ENCODE assay signal across 10 cellular contexts in genomic region chr5:111494350-111494999, GRCh38. TPM values are rescaled to one million over a fixed set of nuclear protein-coding genes. Genes with fewer than 3 reads are reported as not detected.
DNase-seq lines count a peak whose midpoint lies in the region; ATAC-seq, FAIRE-seq and TF ChIP-seq lines count a peak whose summit lies in the region.
"Had no signal": no experiment of that assay in that cellular context is flagged by ENCODE, and none has a peak within 500 bp of the region (broad histone marks: within the 10 kb centered on the region; RNA-seq: fewer than 3 reads in every experiment).

No MANE protein-coding gene starts in this region.

- intact Hi-C loops in Calu3 (cut with micrococcal nuclease; ENCODE audit: unreplicated experiment) (no loop called here), left ventricle myocardium inferior (cut with micrococcal nuclease) (no loop called here)

- peak overlapping the region; percentile 7 for H3K27ac Mint-ChIP-seq in Calu3 (ENCODE audit: unreplicated experiment)

- CTCF ChIA-PET in Calu3 (lab: Charles Lee) = no interaction called here

- H3K9me3 Mint-ChIP-seq in Calu3 (ENCODE audit: low read depth, unreplicated experiment) = no peaks in the 10 kb centered on the region

- no peak for TF ChIP-seq CTCF in Calu3 (IDR thresholded peaks at IDR 0.05; ENCODE audit: unreplicated experiment)
- TF ChIP-seq CTCF in WERI-Rb-1 (IDR thresholded peaks at IDR 0.05; ENCODE audit: low read depth, low read length) = no peak
- no peak for TF ChIP-seq CTCF in foreskin keratinocyte (conservative IDR thresholded peaks at IDR 0.05)
- no peak for TF ChIP-seq CTCF in left ventricle myocardium inferior (IDR thresholded peaks at IDR 0.05; ENCODE audit: borderline replicate concordance)

- H3K27ac ChIP-seq in WERI-Rb-1 (peak overlapping the region; percentile 67), foreskin keratinocyte (peak overlapping the region; percentile 18), left ventricle myocardium inferior (replicated peaks) (no peak overlapping the region)
- H3K27ac ChIP-seq: prostate gland had no signal

- H3K36me3 ChIP-seq in WERI-Rb-1 (peaks cover 11% of the 10 kb centered on the region), left ventricle myocardium inferior (peaks cover 6% of the 10 kb centered on the region)
- H3K36me3 ChIP-seq: prostate gland had no signal

- BruUV-seq in Calu3 (replicated peaks; lab: Mats Ljungman, UMichigan) = no TSS peak

- peak; percentile 54 for ATAC-seq in GM19324 (IDR thresholded peaks at IDR 0.05; ENCODE audit: low FRiP score, unreplicated experiment)
- peak; percentile 88 for ATAC-seq in foreskin keratinocyte
- no peak for ATAC-seq in HG02870 (IDR thresholded peaks at IDR 0.05; ENCODE audit: unreplicated experiment)

- H3K4me1 ChIP-seq in foreskin keratinocyte (peaks cover 29% of the 10 kb centered on the region), left ventricle myocardium inferior (no peaks in the 10 kb centered on the region)
- H3K4me1 ChIP-seq: prostate gland had no signal

- H3K36me3 Mint-ChIP-seq in Calu3 (ENCODE audit: insufficient read depth, unreplicated experiment) = peaks cover 29% of the 10 kb centered on the region

- no peaks in the 10 kb centered on the region for H3K4me1 Mint-ChIP-seq in Calu3 (ENCODE audit: low read depth, unreplicated experiment)

- no peak overlapping the region for H3K4me3 Mint-ChIP-seq in Calu3 (ENCODE audit: low read depth, unreplicated experiment)

- no peak for FAIRE-seq in frontal cortex (lab: Jason Lieb, UNC)

- no peaks in the 10 kb centered on the region for H3K27me3 ChIP-seq in WERI-Rb-1 (ENCODE audit: insufficient read depth, low read depth, severe bottlenecking)
- no peaks in the 10 kb centered on the region for H3K27me3 ChIP-seq in foreskin keratinocyte
- no peaks in the 10 kb centered on the region for H3K27me3 ChIP-seq in left ventricle myocardium inferior (ENCODE audit: low read depth)

- H3K4me3 ChIP-seq in WERI-Rb-1 (ENCODE audit: low read depth, low read length) (no peak overlapping the region), left ventricle myocardium inferior (no peak overlapping the region)
- H3K4me3 ChIP-seq: lung, prostate gland had no signal

- no peaks in the 10 kb centered on the region for H3K27me3 Mint-ChIP-seq in Calu3 (ENCODE audit: unreplicated experiment)

- DNase-seq in Calu3 (no peak), WERI-Rb-1 (no peak), foreskin keratinocyte (peak; percentile 82 to 92), frontal cortex (ENCODE audit: low spot score in 2 of 2) (no peak), left ventricle myocardium inferior (no peak)
- DNase-seq: activated T-cell treated with anti-CD3 and anti-CD28 coated beads, Interleukin-2, amount 50 U/mL, for 48 hours had no signal

- H3K9me3 ChIP-seq in WERI-Rb-1 (ENCODE audit: severe bottlenecking) = no peaks in the 10 kb centered on the region
- no peaks in the 10 kb centered on the region for H3K9me3 ChIP-seq in left ventricle myocardium inferior (replicated peaks)
- H3K9me3 ChIP-seq: prostate gland had no signal

RNA-seq across cellular contexts. Expression of gene STARD4, which starts 17.9 kb away (rescaled TPM):
- total RNA-seq in Calu3 (2022) (65.0 and 66.6 TPM in 2 replicates), foreskin keratinocyte (84.2 and 88.1 TPM in 2 replicates), frontal cortex (37.1 TPM), left ventricle myocardium inferior (5.6 TPM)
- polyA plus RNA-seq in foreskin keratinocyte = 20.9 and 24.5 TPM in 2 replicates

Comparison
In these comparisons a context has a peak if more than half of its experiments do, and no peak if none do; other contexts are left out.
1. DNase-seq: peak in foreskin keratinocyte (2 of 2); none in Calu3 (single experiment), WERI-Rb-1 (single experiment), frontal cortex (0 of 2) and left ventricle myocardium inferior (single experiment).